In genomic region chr10:102658802-102659201, GRCh38 we compare ENCODE assay signal across 14 cellular contexts. TPM values are rescaled to one million over a fixed set of nuclear protein-coding genes. Genes with fewer than 3 reads are reported as not detected.
DNase-seq lines count a peak whose midpoint lies in the region; ATAC-seq, FAIRE-seq and TF ChIP-seq lines count a peak whose summit lies in the region.
"Had no signal": no experiment of that assay in that cellular context is flagged by ENCODE, and none has a peak within 500 bp of the region (broad histone marks: within the 10 kb centered on the region; RNA-seq: fewer than 3 reads in every experiment).

No MANE protein-coding gene starts in this region.

- no peaks in the 10 kb centered on the region for H3K27me3 ChIP-seq in CD4-positive, alpha-beta memory T cell (ENCODE audit: insufficient read depth, low read length)
- H3K27me3 ChIP-seq in duodenal mucosa (ENCODE audit: control insufficient read depth in 1 of 2, insufficient read depth in 2 of 2, low read length in 2 of 2) (no peaks in the 10 kb centered on the region), pancreas (no peaks in the 10 kb centered on the region)

- no peak for ATAC-seq in pancreas
- ATAC-seq: SK-N-SH treated with all-trans-retinoic acid at 6 μM for 48 hours had no signal

- TF ChIP-seq CTCF in pancreas (IDR thresholded peaks at IDR 0.05), result no peak

- H3K4me3 Mint-ChIP-seq in CD4-positive, alpha-beta memory T cell, result peak overlapping the region in 1 of 8 donors; percentile 39
- no peak overlapping the region for H3K4me3 Mint-ChIP-seq in IgD-negative memory B cell

- H3K4me1 ChIP-seq in CD4-positive, alpha-beta memory T cell (ENCODE audit: insufficient read depth, low read length), result peaks cover 45% of the 10 kb centered on the region
- H3K4me1 ChIP-seq in duodenal mucosa (ENCODE audit: control insufficient read depth in 1 of 2, insufficient read depth in 2 of 2, low read length in 2 of 2) (peaks cover 50 to 55% of the 10 kb centered on the region in 2 donors), pancreas (peaks cover 49 to 55% (median 52%) of the 10 kb centered on the region in 3 donors)

- H3K27me3 Mint-ChIP-seq in CD4-positive, alpha-beta memory T cell, result no peaks in the 10 kb centered on the region
- H3K27me3 Mint-ChIP-seq in IgD-negative memory B cell, result no peaks in the 10 kb centered on the region
- H3K27me3 Mint-ChIP-seq: activated naive CD8-positive, alpha-beta T cell had no signal

- H3K9me3 ChIP-seq in CD4-positive, alpha-beta memory T cell (ENCODE audit: control insufficient read depth in 1 of 2, low read length in 2 of 2), result no peaks in the 10 kb centered on the region
- H3K9me3 ChIP-seq in duodenal mucosa (ENCODE audit: control insufficient read depth in 1 of 2, low read length in 2 of 2), result no peaks in the 10 kb centered on the region
- no peaks in the 10 kb centered on the region for H3K9me3 ChIP-seq in pancreas
- H3K9me3 ChIP-seq: thoracic aorta had no signal

- FAIRE-seq in pancreas (lab: Jason Lieb, UNC), result no peak
- FAIRE-seq: colon had no signal

- no peak overlapping the region for H3K9ac ChIP-seq in duodenal mucosa (ENCODE audit: low read depth in 1 of 2, low read length in 2 of 2)

- H3K36me3 Mint-ChIP-seq in CD4-positive, alpha-beta memory T cell, result peaks cover 17 to 36% of the 10 kb centered on the region in 2 donors
- no peaks in the 10 kb centered on the region for H3K36me3 Mint-ChIP-seq in IgD-negative memory B cell
- H3K36me3 Mint-ChIP-seq: activated naive CD8-positive, alpha-beta T cell had no signal

- H3K9me3 Mint-ChIP-seq in CD4-positive, alpha-beta memory T cell, result no peaks in the 10 kb centered on the region
- no peaks in the 10 kb centered on the region for H3K9me3 Mint-ChIP-seq in IgD-negative memory B cell

- 55 to 59% methylated on average over 5 of the region's 5 CpGs for WGBS in pancreas, 2 donors

- DNase-seq in CD4-positive, alpha-beta memory T cell, result no peak
- DNase-seq in pancreas, result peak in 1 of 6 donors; percentile 37
- no peak for DNase-seq in stimulated activated naive CD4-positive, alpha-beta T cell (lab: John Stamatoyannopoulos, UW)
- no peak for DNase-seq in occipital lobe (lab: John Stamatoyannopoulos, UW)
- DNase-seq in NK-92 (lab: John Stamatoyannopoulos, UW; ENCODE audit: unreplicated experiment), result no peak
- DNase-seq in superior temporal gyrus (ENCODE audit: extremely low spot score), result no peak
- DNase-seq: Kasumi-1, NCI-H187 had no signal

- H3K27ac ChIP-seq in CD4-positive, alpha-beta memory T cell (ENCODE audit: low read depth, low read length), result peak overlapping the region; percentile 37
- H3K27ac ChIP-seq in duodenal mucosa (ENCODE audit: low read depth, low read length) (peak overlapping the region; percentile 35), pancreas (peak overlapping the region; percentile 69 to 88 (median 80))

- CTCF ChIA-PET in CD4-positive, alpha-beta memory T cell (lab: Charles Lee; ENCODE audit: partially characterized antibody), result interaction anchor here (1.2 to 6.3 kb wide), 5 partner anchors 10 to 17 kb away, joined by 3 to 40 read pairs (median 6); partner anchors contain the start of gene TRIM8

- H3K27ac Mint-ChIP-seq in CD4-positive, alpha-beta memory T cell, result peak overlapping the region in 6 of 7 donors; percentile 17 to 87 (median 72)
- H3K27ac Mint-ChIP-seq in IgD-negative memory B cell, result peak overlapping the region in 2 of 3 donors; percentile 45 to 53

- POLR2A ChIA-PET in CD4-positive, alpha-beta memory T cell (lab: Charles Lee; ENCODE audit: partially characterized antibody), result interaction anchor here (0.7 to 21.9 kb wide), 6 partner anchors 9 to 85 kb away, joined by 3 to 431 read pairs (median 6); partner anchors contain the start of genes ARL3, SFXN2, TRIM8 and WBP1L

- H3K4me1 Mint-ChIP-seq in CD4-positive, alpha-beta memory T cell, result peaks cover 24 to 55% (median 33%) of the 10 kb centered on the region in 4 donors
- H3K4me1 Mint-ChIP-seq in IgD-negative memory B cell, result peaks cover 5 to 9% (median 9%) of the 10 kb centered on the region in 3 donors

- intact Hi-C loops in CD4-positive, alpha-beta memory T cell (cut with micrococcal nuclease), result no loop called here
- intact Hi-C loops in pancreas (cut with DNase I), result no loop called here

- no peak overlapping the region for H3K4me3 ChIP-seq in CD4-positive, alpha-beta memory T cell (ENCODE audit: low read length in 2 of 2)
- H3K4me3 ChIP-seq in duodenal mucosa (ENCODE audit: low read depth in 1 of 2, low read length in 2 of 2) (no peak overlapping the region), pancreas (no peak overlapping the region)
- H3K4me3 ChIP-seq: thoracic aorta had no signal

- H3K36me3 ChIP-seq in CD4-positive, alpha-beta memory T cell (ENCODE audit: insufficient read depth, low read length), result peaks cover 29% of the 10 kb centered on the region
- H3K36me3 ChIP-seq in duodenal mucosa (ENCODE audit: control insufficient read depth in 1 of 2, insufficient read depth in 2 of 2, low read length in 2 of 2), result peaks cover 26 to 42% of the 10 kb centered on the region in 2 donors
- H3K36me3 ChIP-seq in pancreas, result peaks cover 0 to 30% (median 25%) of the 10 kb centered on the region in 3 donors

RNA-seq across cellular contexts. Expression of gene TRIM8, which starts 14.5 kb away (rescaled TPM):
- 10 to 100 TPM; 68.4 to 71.6 TPM for total RNA-seq in CD4-positive, alpha-beta memory T cell
- polyA plus RNA-seq in CD4-positive, alpha-beta memory T cell, result 10 to 100 TPM; 33.0 to 56.4 TPM
- polyA plus RNA-seq in IgD-negative memory B cell, result 71.5 TPM
- 100 to 1,000 TPM in 1 of 6 donors, 10 to 100 TPM in 5; 65.2 to 106 (median 76.7) TPM for total RNA-seq in pancreas
- 10 to 100 TPM; 42.2 to 53.2 TPM for polyA plus RNA-seq in pancreas
- 23.4 TPM for total RNA-seq in occipital lobe

RNA-seq across cellular contexts. Expression of gene ARL3, which starts 55.4 kb away (rescaled TPM):
- total RNA-seq in CD4-positive, alpha-beta memory T cell, result 1 to 10 TPM; 3.7 to 4.0 TPM
- polyA plus RNA-seq in CD4-positive, alpha-beta memory T cell, result 1 to 10 TPM; 5.8 to 7.3 TPM
- polyA plus RNA-seq in IgD-negative memory B cell, result 3.8 TPM
- 1 to 10 TPM; 2.5 to 4.5 (median 3.1) TPM for total RNA-seq in pancreas
- 1 to 10 TPM; 2.4 to 8.0 TPM for polyA plus RNA-seq in pancreas
- 31.2 TPM for total RNA-seq in occipital lobe

RNA-seq across cellular contexts. Expression of gene SFXN2, which starts 55.6 kb away (rescaled TPM):
- total RNA-seq in CD4-positive, alpha-beta memory T cell, result 10 to 100 TPM; 20.2 to 21.7 TPM
- polyA plus RNA-seq in CD4-positive, alpha-beta memory T cell, result 10 to 100 TPM in 1 of 2 donors, 1 to 10 TPM in 1; 9.5 to 11.4 TPM
- 6.4 TPM for polyA plus RNA-seq in IgD-negative memory B cell
- 10 to 100 TPM in 4 of 6 donors, 1 to 10 TPM in 2; 6.2 to 21.6 (median 10.4) TPM for total RNA-seq in pancreas
- 1 to 10 TPM; 5.6 to 9.0 TPM for polyA plus RNA-seq in pancreas
- total RNA-seq in occipital lobe, result 4.8 TPM
